In the genomic region with DNA sequence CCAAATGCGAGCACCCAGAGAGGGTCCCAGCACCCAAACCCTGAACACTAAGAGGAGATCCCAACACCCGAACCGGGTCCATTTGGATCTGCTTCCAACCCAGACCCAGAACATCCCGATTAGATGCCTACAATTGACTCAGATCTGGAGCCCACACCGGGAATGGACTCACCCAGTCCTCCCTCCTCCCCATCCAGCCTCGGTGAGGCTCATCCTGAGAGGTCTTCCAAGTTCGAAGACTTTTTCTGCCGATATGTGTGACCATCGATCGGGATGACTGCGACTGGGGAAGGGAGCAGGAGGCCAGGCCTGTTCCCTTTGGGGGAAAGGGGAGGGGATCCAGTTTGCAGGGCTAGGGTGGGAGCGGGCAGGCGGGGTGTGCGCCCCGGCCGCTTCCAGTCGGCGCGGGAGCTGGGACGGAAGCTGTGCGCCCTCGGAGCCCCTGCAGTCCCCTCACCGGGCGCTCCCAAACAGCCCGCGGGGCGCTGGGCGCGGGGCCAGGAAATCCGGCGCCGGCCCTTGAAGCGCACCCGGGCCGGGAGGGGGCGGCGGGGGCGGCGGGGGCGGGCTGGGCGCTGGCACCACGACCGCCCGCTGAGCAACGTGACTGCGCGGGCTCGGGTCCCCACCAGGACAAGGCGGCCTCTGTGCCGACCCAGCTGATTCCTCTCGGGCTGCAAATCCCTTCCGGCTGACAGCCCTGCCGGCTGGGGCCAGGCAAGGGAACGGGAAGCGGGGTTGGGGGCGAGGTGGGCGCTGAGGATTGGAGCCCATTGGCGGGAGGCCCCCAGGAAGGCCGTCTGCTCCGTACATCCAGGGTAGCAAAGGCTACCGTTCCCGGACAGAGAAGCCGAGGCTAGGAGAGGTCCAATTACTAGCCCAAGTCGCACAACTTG, we compare ENCODE assay signal across 10 cellular contexts.
DNase-seq lines count a peak whose midpoint lies in the region; ATAC-seq, FAIRE-seq and TF ChIP-seq lines count a peak whose summit lies in the region.
"Had no signal": no experiment of that assay in that cellular context is flagged by ENCODE, and none has a peak within 500 bp of the region (broad histone marks: within the 10 kb centered on the region; RNA-seq: fewer than 3 reads in every experiment).

No MANE protein-coding gene starts in this region.

- peak overlapping the region; percentile 29 to 81 (median 76) for H3K4me3 Mint-ChIP-seq in naive thymus-derived CD4-positive, alpha-beta T cell

- no peak for TF ChIP-seq POLR2A in H54 (IDR thresholded peaks at IDR 0.05; ENCODE audit: low read depth, low read length)

- peak overlapping the region in 1 of 2 donors; percentile 54 for H3K9ac ChIP-seq in duodenal mucosa (ENCODE audit: low read depth in 1 of 2, low read length in 2 of 2)

- H3K36me3 ChIP-seq in duodenal mucosa (ENCODE audit: control insufficient read depth in 1 of 2, insufficient read depth in 2 of 2, low read length in 2 of 2), result no peaks in the 10 kb centered on the region
- H3K36me3 ChIP-seq in naive thymus-derived CD4-positive, alpha-beta T cell (ENCODE audit: control insufficient read depth in 2 of 3, insufficient read depth in 3 of 3, low read length in 3 of 3), result no peaks in the 10 kb centered on the region
- H3K36me3 ChIP-seq: adrenal gland had no signal

- H3K36me3 Mint-ChIP-seq in naive thymus-derived CD4-positive, alpha-beta T cell, result no peaks in the 10 kb centered on the region

- peaks cover 0 to 8% (median 0%) of the 10 kb centered on the region in 5 donors for H3K27me3 Mint-ChIP-seq in naive thymus-derived CD4-positive, alpha-beta T cell

- ATAC-seq in naive thymus-derived CD4-positive, alpha-beta T cell, result peak; percentile 46
- no peak for ATAC-seq in HG02885 (IDR thresholded peaks at IDR 0.05; ENCODE audit: poor library complexity, unreplicated experiment)

- H3K27ac Mint-ChIP-seq in naive thymus-derived CD4-positive, alpha-beta T cell, result peak overlapping the region in 6 of 9 donors; percentile 10 to 84 (median 66)

- DNase-seq in CMK (ENCODE audit: low read depth) (peak; percentile 47), NCI-H510A (lab: John Stamatoyannopoulos, UW) (peak; percentile 54), H54 (ENCODE audit: insufficient read length, low spot score) (no peak), RCC 7860 (ENCODE audit: low spot score) (no peak), superior temporal gyrus (ENCODE audit: extremely low spot score) (no peak)
- DNase-seq in naive thymus-derived CD4-positive, alpha-beta T cell, result peak in 4 of 9 donors; percentile 14 to 33 (median 19)

- intact Hi-C loops in naive thymus-derived CD4-positive, alpha-beta T cell (cut with micrococcal nuclease), result loop anchor here in 1 of 2 donors (1.0 kb wide), 1 partner anchor 145 kb away; no protein-coding TSS in a partner anchor

- H3K27me3 ChIP-seq in duodenal mucosa (ENCODE audit: control insufficient read depth in 1 of 2, insufficient read depth in 2 of 2, low read length in 2 of 2), result peaks cover 0 to 6% of the 10 kb centered on the region in 2 donors
- H3K27me3 ChIP-seq in naive thymus-derived CD4-positive, alpha-beta T cell (ENCODE audit: control insufficient read depth in 2 of 2, insufficient read depth in 2 of 2, low read length in 2 of 2), result no peaks in the 10 kb centered on the region

- H3K9me3 Mint-ChIP-seq in naive thymus-derived CD4-positive, alpha-beta T cell, result no peaks in the 10 kb centered on the region

- H3K4me1 ChIP-seq in duodenal mucosa (ENCODE audit: control insufficient read depth in 1 of 2, insufficient read depth in 2 of 2, low read length in 2 of 2), result peaks cover 4% of the 10 kb centered on the region in 2 donors
- peaks cover 5% of the 10 kb centered on the region in 2 donors for H3K4me1 ChIP-seq in naive thymus-derived CD4-positive, alpha-beta T cell (ENCODE audit: control insufficient read depth in 2 of 2, insufficient read depth in 2 of 2, low read length in 2 of 2)

- peak overlapping the region; percentile 50 to 58 for H3K4me3 ChIP-seq in duodenal mucosa (ENCODE audit: low read depth in 1 of 2, low read length in 2 of 2)
- H3K4me3 ChIP-seq in naive thymus-derived CD4-positive, alpha-beta T cell (ENCODE audit: low read length), result no peak overlapping the region

- H3K27ac ChIP-seq in duodenal mucosa (ENCODE audit: low read depth, low read length), result no peak overlapping the region
- H3K27ac ChIP-seq in naive thymus-derived CD4-positive, alpha-beta T cell (ENCODE audit: low read depth, low read length), result no peak overlapping the region
- H3K27ac ChIP-seq: HL-60 had no signal

- H3K4me1 Mint-ChIP-seq in naive thymus-derived CD4-positive, alpha-beta T cell, result peaks cover 6 to 12% (median 8%) of the 10 kb centered on the region in 7 donors

- FAIRE-seq in H54 (lab: Jason Lieb, UNC), result no peak
- FAIRE-seq in RCC 7860 (lab: Jason Lieb, UNC), result no peak

- no peaks in the 10 kb centered on the region for H3K9me3 ChIP-seq in duodenal mucosa (ENCODE audit: control insufficient read depth in 1 of 2, low read length in 2 of 2)
- no peaks in the 10 kb centered on the region for H3K9me3 ChIP-seq in naive thymus-derived CD4-positive, alpha-beta T cell (ENCODE audit: control insufficient read depth in 2 of 3, low read length in 3 of 3)
- H3K9me3 ChIP-seq: adrenal gland had no signal

- CTCF ChIA-PET in naive thymus-derived CD4-positive, alpha-beta T cell (lab: Charles Lee), result no interaction called here

- POLR2A ChIA-PET in naive thymus-derived CD4-positive, alpha-beta T cell (lab: Charles Lee), result no interaction called here

Comparison
In these comparisons a context has a peak if more than half of its experiments do, and no peak if none do; other contexts are left out.
1. DNase-seq: peak in CMK (single experiment) and NCI-H510A (single experiment); none in H54 (single experiment), RCC 7860 (single experiment) and superior temporal gyrus (single experiment).